Comparison of ENCODE assay signal across 14 cellular contexts in the genomic region with DNA sequence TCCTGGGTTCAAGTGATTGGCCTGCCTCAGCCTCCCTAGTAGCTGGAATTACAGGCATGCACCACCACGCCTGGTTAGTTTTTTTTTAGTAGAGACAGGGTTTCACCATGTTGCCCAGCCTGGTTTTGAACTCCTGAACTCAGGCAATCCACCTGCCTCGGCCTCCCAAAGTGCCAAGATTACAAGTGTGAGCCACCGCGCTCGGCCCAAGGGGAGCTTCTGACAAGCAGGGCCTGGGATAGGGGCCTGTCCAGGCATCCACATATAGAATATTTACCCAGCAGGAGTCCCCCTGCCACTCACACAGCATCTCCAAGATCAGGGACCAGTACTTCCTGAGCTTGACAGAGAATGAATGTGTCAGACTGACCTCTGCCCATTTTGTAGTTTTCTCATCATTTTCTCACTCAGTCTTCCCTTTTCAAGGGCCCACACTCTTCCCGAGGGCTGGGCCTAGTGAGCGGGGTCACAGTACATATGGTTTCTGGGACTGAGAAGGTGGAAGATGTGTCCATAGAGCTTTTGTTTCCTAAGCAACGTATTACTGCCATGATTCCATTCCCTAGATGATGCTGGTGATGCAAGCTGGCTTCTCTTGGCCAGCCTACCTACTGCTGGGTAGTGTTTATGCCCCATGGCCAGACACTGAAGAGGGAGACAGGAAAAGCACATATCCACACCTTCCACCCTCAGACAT. TPM values are rescaled to one million over a fixed set of nuclear protein-coding genes. Genes with fewer than 3 reads are reported as not detected.
DNase-seq lines count a peak whose midpoint lies in the region; ATAC-seq and TF ChIP-seq lines count a peak whose summit lies in the region.
"Had no signal": no experiment of that assay in that cellular context is flagged by ENCODE, and none has a peak within 500 bp of the region (broad histone marks: within the 10 kb centered on the region; RNA-seq: fewer than 3 reads in every experiment).

No MANE protein-coding gene starts in this region.

- H3K9ac ChIP-seq in mammary epithelial cell (ENCODE audit: insufficient read depth, low read length): no peak overlapping the region

- ATAC-seq in Right ventricle myocardium superior (ENCODE audit: poor library complexity): no peak
- no peak for ATAC-seq in activated CD8-positive, alpha-beta T cell treated with anti-CD3 and anti-CD28 coated beads, Interleukin-2, amount 10 ng/mL, durations not matched to agents 7 days and 5 days
- ATAC-seq in upper lobe of right lung: no peak
- ATAC-seq in HG03432 (IDR thresholded peaks at IDR 0.05; ENCODE audit: unreplicated experiment): no peak
- ATAC-seq: gastroesophageal sphincter had no signal

- H3K4me3 Mint-ChIP-seq in activated CD8-positive, alpha-beta T cell treated with anti-CD3 and anti-CD28 coated beads, Interleukin-2, amount 10 ng/mL, durations not matched to agents 7 days and 5 days: no peak overlapping the region
- H3K4me3 Mint-ChIP-seq in immature natural killer cell: peak overlapping the region; percentile 35 to 65 (median 55)
- H3K4me3 Mint-ChIP-seq: nephron had no signal

- WGBS in mammary epithelial cell (ENCODE audit: low coverage, missing lambda C conversion rate): 96% methylated on average over 8 of the region's 8 CpGs

- H3K4me3 ChIP-seq in left ventricle myocardium inferior (no peak overlapping the region), upper lobe of right lung (no peak overlapping the region), mammary epithelial cell (replicated peaks in 1 of 3; ENCODE audit: insufficient read depth in 1 of 3, low read depth in 2 of 3, low read length in 3 of 3) (no peak overlapping the region)
- H3K4me3 ChIP-seq: gastroesophageal sphincter had no signal

- CTCF ChIA-PET in activated CD8-positive, alpha-beta T cell treated with anti-CD3 and anti-CD28 coated beads, Interleukin-2, amount 10 ng/mL, durations not matched to agents 7 days and 5 days (lab: Charles Lee): interaction anchor here (0.9 to 4.2 kb wide), 17 partner anchors 9 to 242 kb away, joined by 3 to 45 read pairs (median 11); partner anchors contain the start of gene IRF1
- CTCF ChIA-PET in mammary epithelial cell (lab: Charles Lee; ENCODE audit: low non-redundant PET): interaction anchor here (0.6 kb wide), 1 partner anchor 18 kb away, joined by 3 read pairs; no protein-coding TSS in a partner anchor

- no peaks in the 10 kb centered on the region for H3K27me3 Mint-ChIP-seq in activated CD8-positive, alpha-beta T cell treated with anti-CD3 and anti-CD28 coated beads, Interleukin-2, amount 10 ng/mL, durations not matched to agents 7 days and 5 days (ENCODE audit: low read depth)
- peaks cover 73 to 95% (median 93%) of the 10 kb centered on the region in 3 donors for H3K27me3 Mint-ChIP-seq in immature natural killer cell (ENCODE audit: low read depth in 3 of 3)

- TF ChIP-seq CTCF in left ventricle myocardium inferior (IDR thresholded peaks at IDR 0.05; ENCODE audit: borderline replicate concordance): no peak
- no peak for TF ChIP-seq CTCF in upper lobe of right lung (IDR thresholded peaks at IDR 0.05)
- no peak for TF ChIP-seq CTCF in mammary epithelial cell (conservative IDR thresholded peaks at IDR 0.05 in 1 of 2, IDR thresholded peaks at IDR 0.05 in 1 of 2; ENCODE audit: extremely low read depth in 1 of 2, insufficient read depth in 1 of 2, low read depth in 1 of 2, low read length in 2 of 2)

- H3K4me1 ChIP-seq in left ventricle myocardium inferior: peaks cover 70% of the 10 kb centered on the region
- H3K4me1 ChIP-seq in upper lobe of right lung: peaks cover 17% of the 10 kb centered on the region
- H3K4me1 ChIP-seq in mammary epithelial cell (ENCODE audit: insufficient read depth, low read length): peaks cover 14% of the 10 kb centered on the region

- no peaks in the 10 kb centered on the region for H3K27me3 ChIP-seq in left ventricle myocardium inferior (ENCODE audit: low read depth)
- no peaks in the 10 kb centered on the region for H3K27me3 ChIP-seq in upper lobe of right lung
- H3K27me3 ChIP-seq in mammary epithelial cell (ENCODE audit: insufficient read depth, low read length): no peaks in the 10 kb centered on the region
- H3K27me3 ChIP-seq: gastroesophageal sphincter had no signal

- no peaks in the 10 kb centered on the region for H4K20me1 ChIP-seq in mammary epithelial cell (ENCODE audit: insufficient read depth, low read length)

- no peaks in the 10 kb centered on the region for H3K9me3 Mint-ChIP-seq in activated CD8-positive, alpha-beta T cell treated with anti-CD3 and anti-CD28 coated beads, Interleukin-2, amount 10 ng/mL, durations not matched to agents 7 days and 5 days (ENCODE audit: insufficient read depth)
- H3K9me3 Mint-ChIP-seq in immature natural killer cell: peaks cover 0 to 1% (median 0%) of the 10 kb centered on the region in 6 donors
- H3K9me3 Mint-ChIP-seq: nephron had no signal

- H3K9me3 ChIP-seq in left ventricle myocardium inferior (replicated peaks) (no peaks in the 10 kb centered on the region), upper lobe of right lung (no peaks in the 10 kb centered on the region), mammary epithelial cell (replicated peaks; ENCODE audit: insufficient read depth, low read length) (no peaks in the 10 kb centered on the region)
- H3K9me3 ChIP-seq: gastroesophageal sphincter had no signal

- in situ Hi-C loops in mammary epithelial cell (cut with MboI; ENCODE audit: low sequenced_read_pairs in 2 of 2): no loop called here

- peak overlapping the region; percentile 80 for H3K27ac Mint-ChIP-seq in activated CD8-positive, alpha-beta T cell treated with anti-CD3 and anti-CD28 coated beads, Interleukin-2, amount 10 ng/mL, durations not matched to agents 7 days and 5 days
- peak overlapping the region; percentile 98 to 100 (median 98) for H3K27ac Mint-ChIP-seq in immature natural killer cell
- H3K27ac Mint-ChIP-seq: nephron had no signal

- no peak overlapping the region for H2AFZ ChIP-seq in mammary epithelial cell (ENCODE audit: low read depth, low read length)

- H3K79me2 ChIP-seq in mammary epithelial cell (ENCODE audit: insufficient read depth, low read length): peaks cover 3% of the 10 kb centered on the region

- no TSS peak for BruUV-seq in mammary epithelial cell (replicated peaks; lab: Mats Ljungman, UMichigan)

- DNase-seq in left ventricle myocardium inferior: no peak
- no peak for DNase-seq in Right ventricle myocardium superior
- DNase-seq in activated CD8-positive, alpha-beta T cell treated with anti-CD3 and anti-CD28 coated beads, Interleukin-2, amount 10 ng/mL, durations not matched to agents 7 days and 5 days: no peak
- peak; percentile 39 to 47 (median 44) for DNase-seq in immature natural killer cell
- peak; percentile 6 for DNase-seq in upper lobe of right lung
- no peak for DNase-seq in mammary epithelial cell
- DNase-seq in caudate nucleus (lab: John Stamatoyannopoulos, UW): no peak
- DNase-seq: activated CD4-positive, alpha-beta T cell treated with anti-CD3 and anti-CD28 coated beads, Interleukin-2, amount 50 U/mL, for 48 hours; HCEC 1CT; kidney; NCI-H2029 had no signal

- peaks cover 37% of the 10 kb centered on the region for H3K36me3 ChIP-seq in left ventricle myocardium inferior
- peaks cover 46% of the 10 kb centered on the region for H3K36me3 ChIP-seq in upper lobe of right lung
- peaks cover 15% of the 10 kb centered on the region for H3K36me3 ChIP-seq in mammary epithelial cell (ENCODE audit: insufficient read depth, low read length)

- peaks cover 85% of the 10 kb centered on the region for H3K4me1 Mint-ChIP-seq in activated CD8-positive, alpha-beta T cell treated with anti-CD3 and anti-CD28 coated beads, Interleukin-2, amount 10 ng/mL, durations not matched to agents 7 days and 5 days (ENCODE audit: low read depth)
- H3K4me1 Mint-ChIP-seq in immature natural killer cell: peaks cover 93% of the 10 kb centered on the region in 2 donors

- intact Hi-C loops in left ventricle myocardium inferior (cut with micrococcal nuclease): no loop called here
- intact Hi-C loops in Right ventricle myocardium superior (cut with DNase I): no loop called here
- intact Hi-C loops in upper lobe of right lung (cut with DNase I): no loop called here
- intact Hi-C loops in mammary epithelial cell (cut with micrococcal nuclease): no loop called here

- H3K27ac ChIP-seq in left ventricle myocardium inferior (replicated peaks) (peak overlapping the region; percentile 44), upper lobe of right lung (no peak overlapping the region), mammary epithelial cell (ENCODE audit: insufficient read depth, low read depth, low read length) (no peak overlapping the region), caudate nucleus (ENCODE audit: low read depth, low read length) (no peak overlapping the region)

- H3K36me3 Mint-ChIP-seq in activated CD8-positive, alpha-beta T cell treated with anti-CD3 and anti-CD28 coated beads, Interleukin-2, amount 10 ng/mL, durations not matched to agents 7 days and 5 days (ENCODE audit: low read depth): peaks cover 57% of the 10 kb centered on the region
- H3K36me3 Mint-ChIP-seq in immature natural killer cell: peaks cover 21 to 40% (median 25%) of the 10 kb centered on the region in 3 donors

- dilution Hi-C loops in mammary epithelial cell (cut with HindIII; ENCODE audit: low sequenced_read_pairs): loop anchor here (25.0 kb wide), 1 partner anchor 393 kb away; no protein-coding TSS in a partner anchor

- H3K4me2 ChIP-seq in mammary epithelial cell (ENCODE audit: insufficient read depth, low read depth, low read length): no peak overlapping the region

- POLR2A ChIA-PET in activated CD8-positive, alpha-beta T cell treated with anti-CD3 and anti-CD28 coated beads, Interleukin-2, amount 10 ng/mL, durations not matched to agents 7 days and 5 days (lab: Charles Lee): interaction anchor here (0.5 to 22.6 kb wide), 14 partner anchors 9 to 413 kb away, joined by 3 to 720 read pairs (median 35); partner anchors contain the start of gene IRF1

RNA-seq across cellular contexts. Expression of gene IRF1, which starts 9.9 kb away (rescaled TPM):
- total RNA-seq in left ventricle myocardium inferior: 10.9 TPM
- total RNA-seq in Right ventricle myocardium superior: 12.5 TPM
- 100 to 1,000 TPM; 221 to 228 TPM for total RNA-seq in activated CD8-positive, alpha-beta T cell treated with anti-CD3 and anti-CD28 coated beads, Interleukin-2, amount 10 ng/mL, durations not matched to agents 7 days and 5 days
- 100 to 1,000 TPM; 349 to 460 (median 371) TPM for polyA plus RNA-seq in immature natural killer cell
- 59.5 TPM for total RNA-seq in upper lobe of right lung
- total RNA-seq in mammary epithelial cell: 10 to 100 TPM in 1 of 2 donors, 1 to 10 TPM in 1; 5.3 to 14.9 TPM
- 9.0 TPM for polyA plus RNA-seq in mammary epithelial cell
- 24.6 TPM for polyA minus RNA-seq in mammary epithelial cell

Comparison
In these comparisons a context has a peak if more than half of its experiments do, and no peak if none do; other contexts are left out.
1. DNase-seq: peak in immature natural killer cell (3 of 3) and upper lobe of right lung (single experiment); none in left ventricle myocardium inferior (single experiment), Right ventricle myocardium superior (single experiment), activated CD8-positive, alpha-beta T cell treated with anti-CD3 and anti-CD28 coated beads, Interleukin-2, amount 10 ng/mL, durations not matched to agents 7 days and 5 days (single experiment), mammary epithelial cell (single experiment) and caudate nucleus (0 of 61).